In the genomic region with DNA sequence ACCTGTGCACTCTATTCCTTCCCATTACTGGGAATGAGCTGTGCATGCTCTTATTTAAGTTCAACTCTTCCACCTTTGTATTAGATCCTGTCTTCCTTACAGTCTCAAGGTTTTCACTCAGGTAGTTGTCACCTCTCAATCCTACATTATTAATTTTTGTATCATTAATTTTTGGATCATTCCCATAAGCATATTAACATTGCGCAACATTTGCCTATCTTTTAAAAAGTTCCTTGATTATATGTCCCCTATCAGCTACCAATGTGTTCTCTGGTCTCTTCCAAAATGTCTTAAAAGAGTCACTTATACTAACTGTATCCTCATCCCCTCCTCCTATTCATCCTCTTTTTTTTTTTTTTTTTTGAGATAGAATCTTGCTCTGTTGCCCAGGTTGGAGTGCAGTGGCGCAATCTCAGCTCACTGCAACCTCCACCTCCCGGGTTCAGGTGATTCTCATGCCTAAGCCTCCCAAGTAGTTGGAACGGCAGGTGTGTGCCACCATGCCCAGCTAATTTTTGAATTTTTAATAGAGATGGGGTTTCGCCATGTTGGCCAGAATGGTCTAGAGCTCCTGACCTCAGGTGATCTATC, we compare ENCODE assay signal across 23 cellular contexts. TPM values are rescaled to one million over a fixed set of nuclear protein-coding genes. Genes with fewer than 3 reads are reported as not detected.
DNase-seq lines count a peak whose midpoint lies in the region; ATAC-seq, FAIRE-seq and TF ChIP-seq lines count a peak whose summit lies in the region.
"Had no signal": no experiment of that assay in that cellular context is flagged by ENCODE, and none has a peak within 500 bp of the region (broad histone marks: within the 10 kb centered on the region; RNA-seq: fewer than 3 reads in every experiment).

No MANE protein-coding gene starts in this region.

- H3K4me1 Mint-ChIP-seq in T-helper 17 cell (peaks cover 13% of the 10 kb centered on the region), natural killer cell (peaks cover 34 to 36% of the 10 kb centered on the region in 2 donors)

- H3K36me3 ChIP-seq in HepG2 (replicated peaks in 1 of 2; ENCODE audit: control insufficient read depth in 1 of 2, insufficient read depth in 2 of 2, low read length in 2 of 2) (no peaks in the 10 kb centered on the region), right lobe of liver (no peaks in the 10 kb centered on the region)
- H3K36me3 ChIP-seq: MG63 had no signal

- H3K27me3 ChIP-seq in HepG2 (ENCODE audit: control insufficient read depth in 1 of 2, insufficient read depth in 2 of 2, low read length in 2 of 2): no peaks in the 10 kb centered on the region; a peak in 1 of 5 replicates
- H3K27me3 ChIP-seq in right lobe of liver: no peaks in the 10 kb centered on the region
- H3K27me3 ChIP-seq: MG63 had no signal

- no peak for ATAC-seq in HepG2
- ATAC-seq in right lobe of liver: no peak
- ATAC-seq in T-helper 17 cell: no peak
- ATAC-seq in natural killer cell: no peak
- ATAC-seq: GM23338, Right ventricle myocardium inferior had no signal

- CTCF ChIA-PET in HepG2 (lab: Yijun Ruan, JAX; ENCODE audit: low intra/inter-chr PET ratio, low total read pairs): no interaction called here

- peak overlapping the region; percentile 67 for H3K27ac Mint-ChIP-seq in T-helper 17 cell
- peak overlapping the region; percentile 47 to 58 for H3K27ac Mint-ChIP-seq in natural killer cell
- H3K27ac Mint-ChIP-seq: GM23338 had no signal

- no TSS peak for BruUV-seq in HepG2 (replicated peaks; lab: Mats Ljungman, UMichigan)

- H3K27ac ChIP-seq in HepG2 (ENCODE audit: extremely low read length, insufficient read depth, low read length) (no peak overlapping the region), right lobe of liver (no peak overlapping the region)

- TF ChIP-seq CTCF in HepG2 (CRISPR knock-in tag; IDR thresholded peaks at IDR 0.05): no peak
- no peak for TF ChIP-seq CTCF in right lobe of liver (IDR thresholded peaks at IDR 0.05)
- no peak for TF ChIP-seq CTCF in natural killer cell (IDR thresholded peaks at IDR 0.05)

- in situ Hi-C loops in HepG2 (cut with HindIII; ENCODE audit: extremely low pct_ligation_motif_present, low pct_unique_long_range_greater_than_20kb): no loop called here

- no peak for TF ChIP-seq EP300 in HepG2 (IDR thresholded peaks at IDR 0.05; ENCODE audit: low read depth in 2 of 2, low read length in 2 of 2)
- no peak for TF ChIP-seq EP300 in HepG2 (CRISPR knock-in tag; IDR thresholded peaks at IDR 0.05; ENCODE audit: borderline replicate concordance)

- H3K4me3 Mint-ChIP-seq in T-helper 17 cell (no peak overlapping the region), natural killer cell (peak overlapping the region; percentile 25)
- H3K4me3 Mint-ChIP-seq: GM23338 had no signal

- TF ChIP-seq POLR2A in HepG2 (IDR thresholded peaks at IDR 0.05; ENCODE audit: insufficient read depth in 1 of 2, low read depth in 2 of 2, low read length in 2 of 2) (no peak), right lobe of liver (IDR thresholded peaks at IDR 0.05) (no peak)

- no peaks in the 10 kb centered on the region for H3K9me3 ChIP-seq in HepG2 (ENCODE audit: low read length)
- H3K9me3 ChIP-seq in right lobe of liver: no peaks in the 10 kb centered on the region
- H3K9me3 ChIP-seq in T-helper 17 cell (ENCODE audit: control insufficient read depth, low read length, poor library complexity, severe bottlenecking): no peaks in the 10 kb centered on the region
- H3K9me3 ChIP-seq: MG63 had no signal

- no peak for TF ChIP-seq RAD21 in HepG2 (CRISPR knock-in tag; IDR thresholded peaks at IDR 0.05)

- intact Hi-C loops in HepG2 (cut with micrococcal nuclease; ENCODE audit: unreplicated experiment) (no loop called here), right lobe of liver (cut with DNase I) (no loop called here), natural killer cell (cut with micrococcal nuclease) (no loop called here)

- FAIRE-seq in HepG2 (lab: Jason Lieb, UNC): no peak
- FAIRE-seq: A204.1, G401.6, GM12892, HTR-8/SVneo had no signal

- no peak overlapping the region for H3K4me2 ChIP-seq in HepG2 (ENCODE audit: low read depth, low read length)
- H3K4me2 ChIP-seq: GM23338 had no signal

- H3K4me3 ChIP-seq in HepG2 (replicated peaks in 1 of 3; ENCODE audit: insufficient read depth in 1 of 3, low read depth in 2 of 3, low read length in 3 of 3) (no peak overlapping the region), right lobe of liver (no peak overlapping the region)
- H3K4me3 ChIP-seq: GM23338, MG63 had no signal

- H3K36me3 Mint-ChIP-seq in T-helper 17 cell (ENCODE audit: low read depth): no peaks in the 10 kb centered on the region
- no peaks in the 10 kb centered on the region for H3K36me3 Mint-ChIP-seq in natural killer cell
- H3K36me3 Mint-ChIP-seq: IgD-negative memory B cell had no signal

- DNase-seq in HepG2 (ENCODE audit: low spot score) (no peak), right lobe of liver (no peak), T-helper 17 cell (no peak), natural killer cell (no peak), NCI-H524 treated with DMSO at 0.1 percent for 48 hours (lab: John Stamatoyannopoulos, UW) (no peak), glomerular visceral epithelial cell (ENCODE audit: extremely low spot score) (no peak), NCI-H146 (lab: John Stamatoyannopoulos, UW) (no peak)
- DNase-seq: Calu3; CD8-positive, alpha-beta memory T cell; DMS153; HCEC 1CT; MG63; NCI-H1417; NCI-H187; NCI-H446; NCI-H526 treated with DMSO at 0.1 percent for 48 hours had no signal

- POLR2A ChIA-PET in HepG2 (lab: Yijun Ruan, JAX): interaction anchor here (1.2 kb wide), 1 partner anchor 8 kb away, joined by 4 read pairs; no protein-coding TSS in a partner anchor

- 83% methylated on average over 5 of the region's 5 CpGs for WGBS in HepG2 (ENCODE audit: low lambda C conversion rate)
- 88% methylated on average over 4 of the region's 5 CpGs for WGBS in right lobe of liver (ENCODE audit: insufficient coverage, low coverage, low lambda C conversion rate, missing lambda C conversion rate)

- H2AFZ ChIP-seq in HepG2 (ENCODE audit: low read length): no peak overlapping the region

- H3K27me3 Mint-ChIP-seq in T-helper 17 cell: no peaks in the 10 kb centered on the region
- H3K27me3 Mint-ChIP-seq in natural killer cell (ENCODE audit: low read depth in 2 of 2): no peaks in the 10 kb centered on the region

- H3K9ac ChIP-seq in HepG2 (ENCODE audit: insufficient read depth, low read depth, low read length): no peak overlapping the region

- no peaks in the 10 kb centered on the region for H4K20me1 ChIP-seq in HepG2 (ENCODE audit: insufficient read depth, low read length)

- no peaks in the 10 kb centered on the region for H3K79me2 ChIP-seq in HepG2 (ENCODE audit: insufficient read depth, low read length)

- H3K9me3 Mint-ChIP-seq in natural killer cell: peaks cover 2 to 3% of the 10 kb centered on the region in 2 donors

- H3K4me1 ChIP-seq in HepG2 (ENCODE audit: insufficient read depth, low read length) (peaks cover 26% of the 10 kb centered on the region), right lobe of liver (no peaks in the 10 kb centered on the region)

TF ChIP-seq in HepG2, 621 proteins besides CTCF, POLR2A, EP300 and RAD21:
- peak; percentile 82; the same call in 1 of the 2 replicates for TF ChIP-seq CEBPB (IDR thresholded peaks at IDR 0.05; ENCODE audit: borderline replicate concordance, low read depth, low read length)
- no peak for TF ChIP-seq KDM5B (CRISPR knock-in tag; IDR thresholded peaks at IDR 0.05; ENCODE audit: borderline replicate concordance)
- no peak for TF ChIP-seq ZNF44 (CRISPR knock-in tag; IDR thresholded peaks at IDR 0.05)
- 0 out of 2 replicates have a peak, but pooled peaks have one; percentile 14 for TF ChIP-seq CEBPG (CRISPR knock-in tag; IDR thresholded peaks at IDR 0.05)

RNA-seq across cellular contexts. Expression of gene RCBTB2, which starts 2.1 kb away (rescaled TPM):
- total RNA-seq in HepG2 (2016; rRNA removed; fragmentation: Illumina TruSeq; extraction: Trizol) (1.9 and 3.0 TPM in 2 replicates), right lobe of liver (1 to 10 TPM; 2.6 to 7.5 (median 4.8) TPM), T-helper 17 cell (10 to 100 TPM; 12.5 to 13.7 TPM), natural killer cell (10 to 100 TPM; 21.9 to 27.1 (median 24.2) TPM)
- total RNA-seq in HepG2 (2016; cell fraction: cytosol; rRNA removed; fragmentation: Illumina TruSeq; extraction: Trizol; ENCODE audit: low read depth): 0.26 and 0.40 TPM in 2 replicates
- 2.2 and 2.8 TPM in 2 replicates for total RNA-seq in HepG2 (2016; cell fraction: insoluble cytoplasmic fraction; rRNA removed; fragmentation: Illumina TruSeq; extraction: Trizol)
- 0.86 and 1.1 TPM in 2 replicates for total RNA-seq in HepG2 (2016; cell fraction: membrane; rRNA removed; fragmentation: Illumina TruSeq; extraction: Trizol)
- total RNA-seq in HepG2 (2016; cell fraction: nucleus; rRNA removed; fragmentation: Illumina TruSeq; extraction: Trizol): 2.0 and 4.1 TPM in 2 replicates
- polyA plus RNA-seq in HepG2 (2011; rRNA removed): 1.8 and 2.7 TPM in 2 replicates
- polyA plus RNA-seq in HepG2 (2011; cell fraction: cytosol; rRNA removed): 1.3 and 1.6 TPM in 2 replicates
- polyA plus RNA-seq in HepG2 (2011; cell fraction: nucleus; rRNA removed): 1.8 and 2.5 TPM in 2 replicates
- 1.2 and 1.6 TPM in 2 replicates for polyA plus RNA-seq in HepG2 (2012)
- 0.16 and 0.17 TPM in 2 replicates for polyA plus RNA-seq in HepG2 (2016; cell fraction: cytosol; fragmentation: Illumina TruSeq; extraction: Trizol; ENCODE audit: low read depth)
- 2.0 and 2.2 TPM in 2 replicates for polyA plus RNA-seq in HepG2 (2016; cell fraction: insoluble cytoplasmic fraction; fragmentation: Illumina TruSeq; extraction: Trizol; ENCODE audit: low read depth)
- 0.30 and 0.35 TPM in 2 replicates for polyA plus RNA-seq in HepG2 (2016; cell fraction: membrane; fragmentation: Illumina TruSeq; extraction: Trizol; ENCODE audit: low read depth)
- 3.2 and 3.5 TPM in 2 replicates for polyA plus RNA-seq in HepG2 (2016; cell fraction: nucleus; fragmentation: Illumina TruSeq; extraction: Trizol; ENCODE audit: insufficient read depth, low read depth)
- 3.5 and 3.8 TPM in 2 replicates for polyA minus RNA-seq in HepG2 (2011; rRNA and poly(A)+ RNA removed; ENCODE audit: low replicate concordance)
- 1.2 and 1.4 TPM in 2 replicates for polyA minus RNA-seq in HepG2 (2011; cell fraction: cytosol; rRNA and poly(A)+ RNA removed)
- 3.1 and 4.5 TPM in 2 replicates for polyA minus RNA-seq in HepG2 (2011; cell fraction: nucleus; rRNA and poly(A)+ RNA removed)
